In the genomic region with DNA sequence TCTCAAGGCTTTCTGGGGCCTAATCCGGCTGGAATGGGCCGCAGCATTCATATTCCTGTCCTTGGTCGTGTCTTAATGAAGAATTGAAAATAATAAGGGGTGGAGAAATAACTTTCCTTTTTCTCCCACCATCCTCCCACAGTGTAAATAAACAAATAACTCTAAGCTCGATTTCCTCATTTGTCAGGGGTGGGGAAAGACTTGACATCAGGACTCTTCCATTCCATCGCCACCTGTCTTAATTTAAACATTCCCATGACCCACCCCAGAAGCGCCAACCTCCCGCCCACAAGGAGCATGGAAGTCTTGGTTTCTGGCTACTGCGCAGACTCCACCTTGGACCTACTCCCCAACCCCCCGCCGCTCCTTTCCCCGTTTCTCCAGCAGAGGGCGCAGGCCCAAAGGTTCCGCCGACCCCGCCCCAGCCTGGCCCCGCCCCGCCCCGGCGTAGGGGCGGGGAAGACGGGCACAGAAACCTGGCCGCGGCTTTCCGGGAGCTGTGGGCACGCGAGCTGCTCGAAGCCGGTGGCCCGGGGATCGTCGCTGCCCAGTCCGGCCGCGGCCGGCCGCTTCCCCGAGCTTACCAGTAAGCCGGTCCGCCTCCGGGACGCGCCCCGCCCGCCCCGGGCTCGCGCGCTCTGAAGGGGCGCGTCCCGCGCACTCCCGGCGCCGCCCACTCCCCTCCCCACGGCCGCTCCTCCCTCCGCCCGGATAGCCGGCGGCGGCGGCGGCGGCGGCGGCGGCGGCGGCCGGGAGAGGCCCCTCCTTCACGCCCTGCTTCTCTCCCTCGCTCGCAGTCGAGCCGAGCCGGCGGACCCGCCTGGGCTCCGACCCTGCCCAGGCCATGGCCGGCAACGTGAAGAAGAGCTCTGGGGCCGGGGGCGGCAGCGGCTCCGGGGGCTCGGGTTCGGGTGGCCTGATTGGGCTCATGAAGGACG, we compare ENCODE assay signal across 8 cellular contexts. TPM values are rescaled to one million over a fixed set of nuclear protein-coding genes. Genes with fewer than 3 reads are reported as not detected.
A peak's percentile ranks its signal among the peaks of the same experiment; 100 is the strongest.
DNase-seq lines count a peak whose midpoint lies in the region; ATAC-seq and TF ChIP-seq lines count a peak whose summit lies in the region.

A gene (plus strand): TSS at position 766 of the 938 bp plus-strand sequence. CDS start 79 bp downstream, at position 845.

- peak; percentile 91 for ATAC-seq in SK-N-SH treated with all-trans-retinoic acid at 6 μM for 48 hours
- peak; percentile 98 for ATAC-seq in omental fat pad (ENCODE audit: low FRiP score)

- H3K4me1 Mint-ChIP-seq in activated naive CD4-positive, alpha-beta T cell treated with anti-CD3 and anti-CD28 coated beads, Interleukin-2, amount 50 U/mL, for 24 hours, result peaks cover 33% of the 10 kb centered on the region

- peak within 1 kb of the TSS; percentile 63 for H3K27ac ChIP-seq in temporal lobe (ENCODE audit: low read depth, low read length)

- peak within 1 kb of the TSS; percentile 97 for H3K27ac Mint-ChIP-seq in activated naive CD4-positive, alpha-beta T cell treated with anti-CD3 and anti-CD28 coated beads, Interleukin-2, amount 50 U/mL, for 24 hours

- H3K4me3 ChIP-seq in GM08714 (ENCODE audit: low read length) (peak within 1 kb of the TSS; percentile 96), HFF-Myc (replicated peaks; ENCODE audit: low read depth, low read length) (peak within 1 kb of the TSS; percentile 81)

- TF ChIP-seq CTCF in HFF-Myc (IDR thresholded peaks at IDR 0.05; ENCODE audit: low read depth, low read length, missing control alignments), result peak; percentile 78
- peak in 2 of 3 donors; percentile 25 to 34 for TF ChIP-seq CTCF in omental fat pad (IDR thresholded peaks at IDR 0.05)

- no peaks in the 10 kb centered on the region for H3K36me3 Mint-ChIP-seq in activated naive CD4-positive, alpha-beta T cell treated with anti-CD3 and anti-CD28 coated beads, Interleukin-2, amount 50 U/mL, for 24 hours

- H3K27me3 Mint-ChIP-seq in activated naive CD4-positive, alpha-beta T cell treated with anti-CD3 and anti-CD28 coated beads, Interleukin-2, amount 50 U/mL, for 24 hours, result no peaks in the 10 kb centered on the region

- DNase-seq in HFF-Myc (ENCODE audit: extremely low read depth, low read depth), result peak; percentile 72
- peak; percentile 91 for DNase-seq in NAMALWA (ENCODE audit: low spot score)
- DNase-seq in glomerular visceral epithelial cell (ENCODE audit: extremely low spot score), result peak; percentile 92
- DNase-seq in omental fat pad (ENCODE audit: low spot score), result peak; percentile 96

- no peaks in the 10 kb centered on the region for H3K9me3 Mint-ChIP-seq in activated naive CD4-positive, alpha-beta T cell treated with anti-CD3 and anti-CD28 coated beads, Interleukin-2, amount 50 U/mL, for 24 hours

- peak within 1 kb of the TSS; percentile 99 for H3K4me3 Mint-ChIP-seq in activated naive CD4-positive, alpha-beta T cell treated with anti-CD3 and anti-CD28 coated beads, Interleukin-2, amount 50 U/mL, for 24 hours

TF ChIP-seq in SK-N-SH treated with all-trans-retinoic acid at 6 μM for 48 hours, 23 proteins besides CTCF, POLR2A, EP300 and RAD21 (continues in another document):
- no peak for TF ChIP-seq RARB (CRISPR knock-in tag; IDR thresholded peaks at IDR 0.05)
- TF ChIP-seq, protein P1, sequence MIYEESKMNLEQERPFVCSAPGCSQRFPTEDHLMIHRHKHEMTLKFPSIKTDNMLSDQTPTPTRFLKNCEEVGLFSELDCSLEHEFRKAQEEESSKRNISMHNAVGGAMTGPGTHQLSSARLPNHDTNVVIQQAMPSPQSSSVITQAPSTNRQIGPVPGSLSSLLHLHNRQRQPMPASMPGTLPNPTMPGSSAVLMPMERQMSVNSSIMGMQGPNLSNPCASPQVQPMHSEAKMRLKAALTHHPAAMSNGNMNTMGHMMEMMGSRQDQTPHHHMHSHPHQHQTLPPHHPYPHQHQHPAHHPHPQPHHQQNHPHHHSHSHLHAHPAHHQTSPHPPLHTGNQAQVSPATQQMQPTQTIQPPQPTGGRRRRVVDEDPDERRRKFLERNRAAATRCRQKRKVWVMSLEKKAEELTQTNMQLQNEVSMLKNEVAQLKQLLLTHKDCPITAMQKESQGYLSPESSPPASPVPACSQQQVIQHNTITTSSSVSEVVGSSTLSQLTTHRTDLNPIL (CRISPR knock-in tag; IDR thresholded peaks at IDR 0.05; ENCODE audit: low read depth), result no peak
- TF ChIP-seq, protein P2, sequence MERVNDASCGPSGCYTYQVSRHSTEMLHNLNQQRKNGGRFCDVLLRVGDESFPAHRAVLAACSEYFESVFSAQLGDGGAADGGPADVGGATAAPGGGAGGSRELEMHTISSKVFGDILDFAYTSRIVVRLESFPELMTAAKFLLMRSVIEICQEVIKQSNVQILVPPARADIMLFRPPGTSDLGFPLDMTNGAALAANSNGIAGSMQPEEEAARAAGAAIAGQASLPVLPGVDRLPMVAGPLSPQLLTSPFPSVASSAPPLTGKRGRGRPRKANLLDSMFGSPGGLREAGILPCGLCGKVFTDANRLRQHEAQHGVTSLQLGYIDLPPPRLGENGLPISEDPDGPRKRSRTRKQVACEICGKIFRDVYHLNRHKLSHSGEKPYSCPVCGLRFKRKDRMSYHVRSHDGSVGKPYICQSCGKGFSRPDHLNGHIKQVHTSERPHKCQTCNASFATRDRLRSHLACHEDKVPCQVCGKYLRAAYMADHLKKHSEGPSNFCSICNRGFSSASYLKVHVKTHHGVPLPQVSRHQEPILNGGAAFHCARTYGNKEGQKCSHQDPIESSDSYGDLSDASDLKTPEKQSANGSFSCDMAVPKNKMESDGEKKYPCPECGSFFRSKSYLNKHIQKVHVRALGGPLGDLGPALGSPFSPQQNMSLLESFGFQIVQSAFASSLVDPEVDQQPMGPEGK (CRISPR knock-in tag; IDR thresholded peaks at IDR 0.05; ENCODE audit: borderline replicate concordance), result no peak
- no peak for TF ChIP-seq ISL1 (CRISPR knock-in tag; IDR thresholded peaks at IDR 0.05)
- no peak for TF ChIP-seq ARNTL (CRISPR knock-in tag; IDR thresholded peaks at IDR 0.05; ENCODE audit: borderline replicate concordance, low read depth)
- TF ChIP-seq ZFP30 (CRISPR knock-in tag; IDR thresholded peaks at IDR 0.05), result no peak
- no peak for TF ChIP-seq TCF4 (CRISPR knock-in tag; IDR thresholded peaks at IDR 0.05; ENCODE audit: borderline replicate concordance)
- TF ChIP-seq ZFP3 (CRISPR knock-in tag; IDR thresholded peaks at IDR 0.05), result no peak
- TF ChIP-seq, protein P3, sequence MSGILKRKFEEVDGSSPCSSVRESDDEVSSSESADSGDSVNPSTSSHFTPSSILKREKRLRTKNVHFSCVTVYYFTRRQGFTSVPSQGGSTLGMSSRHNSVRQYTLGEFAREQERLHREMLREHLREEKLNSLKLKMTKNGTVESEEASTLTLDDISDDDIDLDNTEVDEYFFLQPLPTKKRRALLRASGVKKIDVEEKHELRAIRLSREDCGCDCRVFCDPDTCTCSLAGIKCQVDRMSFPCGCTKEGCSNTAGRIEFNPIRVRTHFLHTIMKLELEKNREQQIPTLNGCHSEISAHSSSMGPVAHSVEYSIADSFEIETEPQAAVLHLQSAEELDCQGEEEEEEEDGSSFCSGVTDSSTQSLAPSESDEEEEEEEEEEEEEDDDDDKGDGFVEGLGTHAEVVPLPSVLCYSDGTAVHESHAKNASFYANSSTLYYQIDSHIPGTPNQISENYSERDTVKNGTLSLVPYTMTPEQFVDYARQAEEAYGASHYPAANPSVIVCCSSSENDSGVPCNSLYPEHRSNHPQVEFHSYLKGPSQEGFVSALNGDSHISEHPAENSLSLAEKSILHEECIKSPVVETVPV (CRISPR knock-in tag; IDR thresholded peaks at IDR 0.05), result no peak
- TF ChIP-seq GLIS3 (CRISPR knock-in tag; IDR thresholded peaks at IDR 0.05), result no peak
- TF ChIP-seq, protein P4, sequence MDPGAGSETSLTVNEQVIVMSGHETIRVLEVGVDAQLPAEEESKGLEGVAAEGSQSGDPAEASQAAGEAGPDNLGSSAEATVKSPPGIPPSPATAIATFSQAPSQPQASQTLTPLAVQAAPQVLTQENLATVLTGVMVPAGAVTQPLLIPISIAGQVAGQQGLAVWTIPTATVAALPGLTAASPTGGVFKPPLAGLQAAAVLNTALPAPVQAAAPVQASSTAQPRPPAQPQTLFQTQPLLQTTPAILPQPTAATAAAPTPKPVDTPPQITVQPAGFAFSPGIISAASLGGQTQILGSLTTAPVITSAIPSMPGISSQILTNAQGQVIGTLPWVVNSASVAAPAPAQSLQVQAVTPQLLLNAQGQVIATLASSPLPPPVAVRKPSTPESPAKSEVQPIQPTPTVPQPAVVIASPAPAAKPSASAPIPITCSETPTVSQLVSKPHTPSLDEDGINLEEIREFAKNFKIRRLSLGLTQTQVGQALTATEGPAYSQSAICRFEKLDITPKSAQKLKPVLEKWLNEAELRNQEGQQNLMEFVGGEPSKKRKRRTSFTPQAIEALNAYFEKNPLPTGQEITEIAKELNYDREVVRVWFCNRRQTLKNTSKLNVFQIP (CRISPR knock-in tag; IDR thresholded peaks at IDR 0.05; ENCODE audit: borderline replicate concordance, low read depth), result no peak
- TF ChIP-seq ZC3H10 (CRISPR knock-in tag; IDR thresholded peaks at IDR 0.05), result no peak
- no peak for TF ChIP-seq ZNF565 (CRISPR knock-in tag; conservative IDR thresholded peaks at IDR 0.05; ENCODE audit: low read depth)
- no peak for TF ChIP-seq ZNF8 (CRISPR knock-in tag; IDR thresholded peaks at IDR 0.05)
- TF ChIP-seq ESRRG (CRISPR knock-in tag; IDR thresholded peaks at IDR 0.05), result no peak
- TF ChIP-seq, protein P5, sequence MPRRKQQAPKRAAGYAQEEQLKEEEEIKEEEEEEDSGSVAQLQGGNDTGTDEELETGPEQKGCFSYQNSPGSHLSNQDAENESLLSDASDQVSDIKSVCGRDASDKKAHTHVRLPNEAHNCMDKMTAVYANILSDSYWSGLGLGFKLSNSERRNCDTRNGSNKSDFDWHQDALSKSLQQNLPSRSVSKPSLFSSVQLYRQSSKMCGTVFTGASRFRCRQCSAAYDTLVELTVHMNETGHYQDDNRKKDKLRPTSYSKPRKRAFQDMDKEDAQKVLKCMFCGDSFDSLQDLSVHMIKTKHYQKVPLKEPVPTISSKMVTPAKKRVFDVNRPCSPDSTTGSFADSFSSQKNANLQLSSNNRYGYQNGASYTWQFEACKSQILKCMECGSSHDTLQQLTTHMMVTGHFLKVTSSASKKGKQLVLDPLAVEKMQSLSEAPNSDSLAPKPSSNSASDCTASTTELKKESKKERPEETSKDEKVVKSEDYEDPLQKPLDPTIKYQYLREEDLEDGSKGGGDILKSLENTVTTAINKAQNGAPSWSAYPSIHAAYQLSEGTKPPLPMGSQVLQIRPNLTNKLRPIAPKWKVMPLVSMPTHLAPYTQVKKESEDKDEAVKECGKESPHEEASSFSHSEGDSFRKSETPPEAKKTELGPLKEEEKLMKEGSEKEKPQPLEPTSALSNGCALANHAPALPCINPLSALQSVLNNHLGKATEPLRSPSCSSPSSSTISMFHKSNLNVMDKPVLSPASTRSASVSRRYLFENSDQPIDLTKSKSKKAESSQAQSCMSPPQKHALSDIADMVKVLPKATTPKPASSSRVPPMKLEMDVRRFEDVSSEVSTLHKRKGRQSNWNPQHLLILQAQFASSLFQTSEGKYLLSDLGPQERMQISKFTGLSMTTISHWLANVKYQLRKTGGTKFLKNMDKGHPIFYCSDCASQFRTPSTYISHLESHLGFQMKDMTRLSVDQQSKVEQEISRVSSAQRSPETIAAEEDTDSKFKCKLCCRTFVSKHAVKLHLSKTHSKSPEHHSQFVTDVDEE (CRISPR knock-in tag; IDR thresholded peaks at IDR 0.05), result no peak

RNA-seq across cellular contexts. Expression of the gene that starts here (rescaled TPM):
- total RNA-seq in omental fat pad (10 to 100 TPM; 12.9 to 26.6 (median 20.9) TPM), temporal lobe (16.7 TPM)

Comparison
In these comparisons a context has a peak if more than half of its experiments do, and no peak if none do; other contexts are left out.
1. Peak in every context shown above with its lines: DNase-seq, ATAC-seq, H3K4me3 ChIP-seq and H3K27ac ChIP-seq.